ENCODE assay signal across 12 cellular contexts in genomic region chr10:68096913-68097509, GRCh38. TPM values are rescaled to one million over a fixed set of nuclear protein-coding genes. Genes with fewer than 3 reads are reported as not detected.
A peak's percentile ranks its signal among the peaks of the same experiment; 100 is the strongest.
DNase-seq lines count a peak whose midpoint lies in the region; ATAC-seq and TF ChIP-seq lines count a peak whose summit lies in the region.
"Had no signal": no experiment of that assay in that cellular context is flagged by ENCODE, and none has a peak within 500 bp of the region (broad histone marks: within the 10 kb centered on the region; RNA-seq: fewer than 3 reads in every experiment).

No MANE protein-coding gene starts in this region.

- DNase-seq in SIG-M5 treated with dmso at 0.1 percent for 504 hours (lab: John Stamatoyannopoulos, UW; ENCODE audit: unreplicated experiment): peak; percentile 25
- no peak for DNase-seq in SIG-M5 (lab: John Stamatoyannopoulos, UW)
- DNase-seq in SW480 (ENCODE audit: low spot score): peak; percentile 22
- peak; percentile 37 for DNase-seq in left cardiac atrium
- peak; percentile 72 for DNase-seq in transverse colon
- no peak for DNase-seq in retina
- no peak for DNase-seq in OCI-M1 (lab: John Stamatoyannopoulos, UW)
- DNase-seq: naive thymus-derived CD4-positive, alpha-beta T cell; NCI-H526 treated with DMSO at 0.1 percent for 48 hours; upper lobe of left lung had no signal

- TF ChIP-seq POLR2A in transverse colon (IDR thresholded peaks at IDR 0.05): no peak

- H3K36me3 ChIP-seq in transverse colon: no peaks in the 10 kb centered on the region
- H3K36me3 ChIP-seq: BLaER1 treated with 17β-estradiol and CSF1 and Interleukin-3, amounts not matched to agents 10 nM and 100 nM; upper lobe of left lung had no signal

- no peaks in the 10 kb centered on the region for H3K9me3 ChIP-seq in transverse colon
- H3K9me3 ChIP-seq: upper lobe of left lung had no signal

- TF ChIP-seq EP300 in transverse colon (IDR thresholded peaks at IDR 0.05; ENCODE audit: low read depth): no peak

- intact Hi-C loops in left cardiac atrium (cut with DNase I) (no loop called here), transverse colon (cut with DNase I; ENCODE audit: low total_unique reads) (no loop called here)

- TF ChIP-seq CTCF in transverse colon (IDR thresholded peaks at IDR 0.05): no peak

- H3K4me3 ChIP-seq in transverse colon: no peak overlapping the region
- H3K4me3 ChIP-seq: BLaER1 treated with 17β-estradiol and CSF1 and Interleukin-3, amounts not matched to agents 10 nM and 100 nM; upper lobe of left lung had no signal

- H3K27me3 ChIP-seq in transverse colon: no peaks in the 10 kb centered on the region
- H3K27me3 ChIP-seq: BLaER1 treated with 17β-estradiol and CSF1 and Interleukin-3, amounts not matched to agents 10 nM and 100 nM; upper lobe of left lung had no signal

- peak; percentile 68 to 96 for ATAC-seq in left cardiac atrium
- no peak for ATAC-seq in activated CD4-positive, CD25-positive, alpha-beta regulatory T cell treated with anti-CD3 and anti-CD28 coated beads, Interleukin-2, amount 50 U/mL, for 24 hours
- ATAC-seq: naive thymus-derived CD4-positive, alpha-beta T cell had no signal

- H3K4me1 ChIP-seq in transverse colon: peaks cover 0 to 13% (median 5%) of the 10 kb centered on the region in 4 donors
- H3K4me1 ChIP-seq: upper lobe of left lung had no signal

- WGBS in transverse colon (ENCODE audit: low coverage in 1 of 2), 2 donors: 61 to 83% methylated on average over 2 to 4 of the region's 4 CpGs

- H3K27ac ChIP-seq in transverse colon: peak overlapping the region in 2 of 4 donors; percentile 15 to 44
- H3K27ac ChIP-seq: BLaER1 treated with 17β-estradiol and CSF1 and Interleukin-3, amounts not matched to agents 10 nM and 100 nM; upper lobe of left lung had no signal

- in situ Hi-C loops in transverse colon (cut with MboI; ENCODE audit: low pct_ligation_motif_present in 1 of 4, low pct_unique_long_range_greater_than_20kb in 1 of 4, low sequenced_read_pairs in 3 of 4): no loop called here

RNA-seq across cellular contexts. Expression of gene MYPN, which starts 12.3 kb away (rescaled TPM):
- total RNA-seq in left cardiac atrium: 100 to 1,000 TPM in 1 of 2 donors, 10 to 100 TPM in 1; 62.2 to 110 TPM
- total RNA-seq in transverse colon: 1 to 10 TPM in 1 of 4 donors, under 1 TPM in 2, not detected in 1; 0.27 to 1.5 (median 0.79) TPM
- total RNA-seq: naive thymus-derived CD4-positive, alpha-beta T cell; upper lobe of left lung had no signal

RNA-seq across cellular contexts. Expression of gene HERC4, which starts 21.9 kb away (rescaled TPM):
- total RNA-seq in left cardiac atrium (10 to 100 TPM; 31.9 to 34.7 TPM), transverse colon (100 to 1,000 TPM in 2 of 4 donors, 10 to 100 TPM in 2; 32.0 to 154 (median 105) TPM)

Comparison
In these comparisons a context has a peak if more than half of its experiments do, and no peak if none do; other contexts are left out.
1. DNase-seq: peak in SIG-M5 treated with dmso at 0.1 percent for 504 hours (single experiment), SW480 (single experiment), left cardiac atrium (single experiment) and transverse colon (single experiment); none in SIG-M5 (single experiment), retina (single experiment) and OCI-M1 (single experiment).
2. ATAC-seq: peak in left cardiac atrium (2 of 2); none in activated CD4-positive, CD25-positive, alpha-beta regulatory T cell treated with anti-CD3 and anti-CD28 coated beads, Interleukin-2, amount 50 U/mL, for 24 hours (0 of 2).
3. RNA of gene MYPN, which starts 12.3 kb away (total RNA-seq): 62.2 to 110 TPM in left cardiac atrium; 0.27 to 1.5 TPM in transverse colon; every median in the first group is over 10 times any median in the second.